ENCODE assay signal across 28 cellular contexts in the genomic region with DNA sequence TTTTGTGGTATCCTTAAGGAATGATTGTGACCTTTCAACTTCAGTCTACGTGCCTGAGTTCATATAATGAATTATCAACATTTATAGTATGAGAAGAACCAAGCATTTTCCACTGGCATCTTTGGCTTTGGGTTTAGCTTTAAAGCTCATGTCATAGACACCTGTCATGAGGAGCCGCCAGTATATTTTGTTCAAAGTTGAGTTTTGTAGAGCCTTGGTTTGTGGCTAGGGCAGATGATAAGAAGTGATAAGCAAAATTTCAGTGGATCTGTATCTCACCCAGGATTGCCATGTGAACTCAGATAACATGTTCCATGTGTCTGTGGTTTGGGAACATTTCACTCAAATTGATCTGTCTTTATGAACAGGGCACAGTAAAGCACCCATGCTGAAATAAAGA.
"Had no signal": no experiment of that assay in that cellular context is flagged by ENCODE, and none has a peak within 500 bp of the region (broad histone marks: within the 10 kb centered on the region; RNA-seq: fewer than 3 reads in every experiment).

No MANE protein-coding gene starts in this region.

- H3K36me3 ChIP-seq: colonic mucosa, esophagus muscularis mucosa, esophagus squamous epithelium, gastrocnemius medialis, gastroesophageal sphincter, heart left ventricle, heart right ventricle had no signal

- H3K27me3 ChIP-seq: colonic mucosa, dorsolateral prefrontal cortex, esophagus muscularis mucosa, esophagus squamous epithelium, foreskin keratinocyte, gastrocnemius medialis, gastroesophageal sphincter, heart left ventricle, heart right ventricle had no signal

- H3K27ac ChIP-seq: colonic mucosa, coronary artery, dorsolateral prefrontal cortex, epithelial cell of prostate, esophagus muscularis mucosa, esophagus squamous epithelium, foreskin keratinocyte, gastrocnemius medialis, gastroesophageal sphincter, heart left ventricle, heart right ventricle had no signal

- H3K9me3 ChIP-seq: colonic mucosa, esophagus muscularis mucosa, esophagus squamous epithelium, gastrocnemius medialis, gastroesophageal sphincter had no signal

- H3K4me3 ChIP-seq: colonic mucosa, coronary artery, dorsolateral prefrontal cortex, esophagus muscularis mucosa, esophagus squamous epithelium, gastrocnemius medialis, gastroesophageal sphincter, heart left ventricle, heart right ventricle had no signal

- ATAC-seq: effector memory CD8-positive, alpha-beta T cell; esophagus mucosa; foreskin keratinocyte; gastrocnemius medialis; gastroesophageal sphincter; heart left ventricle; heart right ventricle had no signal

- FAIRE-seq: colon, endometrium, endothelial cell of umbilical vein, frontal cortex had no signal

- DNase-seq: colonic mucosa; cortex of kidney; dermis blood vessel endothelial cell; dorsolateral prefrontal cortex; effector CD4-positive, alpha-beta T cell; effector CD8-positive, alpha-beta T cell; effector memory CD4-positive, alpha-beta T cell; effector memory CD8-positive, alpha-beta T cell; endodermal cell; erythroblast; esophagus squamous epithelium; foreskin fibroblast; foreskin keratinocyte; foreskin melanocyte; gastrocnemius medialis; glutamatergic neuron; head of caudate nucleus; heart left ventricle; heart right ventricle had no signal

- H3K4me1 ChIP-seq: colonic mucosa, esophagus muscularis mucosa, esophagus squamous epithelium, foreskin keratinocyte, gastroesophageal sphincter, heart left ventricle, heart right ventricle had no signal
